17 cellular contexts compared by ENCODE assay signal in genomic region chr2:120490091-120490798, GRCh38.
DNase-seq lines count a peak whose midpoint lies in the region; ATAC-seq and TF ChIP-seq lines count a peak whose summit lies in the region.
"Had no signal": no experiment of that assay in that cellular context is flagged by ENCODE, and none has a peak within 500 bp of the region (broad histone marks: within the 10 kb centered on the region; RNA-seq: fewer than 3 reads in every experiment).

No MANE protein-coding gene starts in this region.

- H3K9me3 ChIP-seq in RWPE2 (ENCODE audit: severe bottlenecking) (no peaks in the 10 kb centered on the region), osteoblast (ENCODE audit: low read depth, low read length) (no peaks in the 10 kb centered on the region), neural progenitor cell (ENCODE audit: low read depth) (no peaks in the 10 kb centered on the region)
- H3K9me3 ChIP-seq in CD4-positive, alpha-beta T cell (ENCODE audit: control insufficient read depth, low read length): no peaks in the 10 kb centered on the region
- H3K9me3 ChIP-seq: BLaER1 had no signal

- H3K36me3 Mint-ChIP-seq in neural progenitor cell: peaks cover 3% of the 10 kb centered on the region
- no peaks in the 10 kb centered on the region for H3K36me3 Mint-ChIP-seq in CD4-positive, alpha-beta T cell (ENCODE audit: low read depth)
- H3K36me3 Mint-ChIP-seq: CD14-positive monocyte; CD8-positive, alpha-beta T cell had no signal

- no peak overlapping the region for H3K4me3 Mint-ChIP-seq in neural progenitor cell
- no peak overlapping the region for H3K4me3 Mint-ChIP-seq in CD4-positive, alpha-beta T cell
- H3K4me3 Mint-ChIP-seq: CD14-positive monocyte; CD8-positive, alpha-beta T cell; GM23338 had no signal

- ATAC-seq in Right ventricle myocardium inferior (no peak), left cardiac atrium (no peak), RWPE2 (ENCODE audit: low read depth) (peak; percentile 68), GM19397 (IDR thresholded peaks at IDR 0.05; ENCODE audit: unreplicated experiment) (no peak)
- no peak for ATAC-seq in CD4-positive, alpha-beta T cell (ENCODE audit: poor library complexity)
- ATAC-seq: CD8-positive, alpha-beta T cell had no signal

- peaks cover 3% of the 10 kb centered on the region for H3K9me3 Mint-ChIP-seq in neural progenitor cell
- no peaks in the 10 kb centered on the region for H3K9me3 Mint-ChIP-seq in CD4-positive, alpha-beta T cell
- H3K9me3 Mint-ChIP-seq: CD8-positive, alpha-beta T cell; GM23338 had no signal

- no peak overlapping the region for H3K27ac Mint-ChIP-seq in neural progenitor cell
- no peak overlapping the region for H3K27ac Mint-ChIP-seq in CD4-positive, alpha-beta T cell
- H3K27ac Mint-ChIP-seq: CD14-positive monocyte; CD8-positive, alpha-beta T cell; GM23338 had no signal

- H2AFZ ChIP-seq in osteoblast (ENCODE audit: low read length): no peak overlapping the region
- no peak overlapping the region for H2AFZ ChIP-seq in neural progenitor cell (replicated peaks)
- H2AFZ ChIP-seq: GM23338 had no signal

- POLR2A ChIA-PET in CD4-positive, alpha-beta T cell (lab: Charles Lee): no interaction called here

- intact Hi-C loops in Right ventricle myocardium inferior (cut with DNase I): no loop called here
- intact Hi-C loops in left cardiac atrium (cut with DNase I): no loop called here
- intact Hi-C loops in CD4-positive, alpha-beta T cell (cut with DNase I, micrococcal nuclease): no loop called here

- no peak overlapping the region for H3K27ac ChIP-seq in RWPE2 (ENCODE audit: poor library complexity, severe bottlenecking)
- H3K27ac ChIP-seq in osteoblast (ENCODE audit: low read depth, low read length): no peak overlapping the region
- no peak overlapping the region for H3K27ac ChIP-seq in neural progenitor cell
- no peak overlapping the region for H3K27ac ChIP-seq in CD4-positive, alpha-beta T cell (ENCODE audit: low read depth, low read length)
- H3K27ac ChIP-seq: BLaER1, HL-60 had no signal

- no peaks in the 10 kb centered on the region for H3F3A ChIP-seq in neural progenitor cell (ENCODE audit: low read depth)

- TF ChIP-seq CTCF in RWPE2 (IDR thresholded peaks at IDR 0.05; ENCODE audit: poor library complexity, severe bottlenecking) (no peak), epithelial cell of esophagus (IDR thresholded peaks at IDR 0.05; ENCODE audit: insufficient read depth, low read depth, low read length, missing control alignments) (no peak), osteoblast (IDR thresholded peaks at IDR 0.05; ENCODE audit: extremely low read depth, low read depth, low read length) (no peak), neural progenitor cell (IDR thresholded peaks at IDR 0.05) (no peak)
- TF ChIP-seq CTCF in CD4-positive, alpha-beta T cell (IDR thresholded peaks at IDR 0.05): no peak

- CTCF ChIA-PET in CD4-positive, alpha-beta T cell (lab: Charles Lee): no interaction called here

- H3K27me3 ChIP-seq in RWPE2 (ENCODE audit: insufficient read depth, poor library complexity, severe bottlenecking) (no peaks in the 10 kb centered on the region), osteoblast (ENCODE audit: insufficient read depth, low read length) (peaks cover 6% of the 10 kb centered on the region), neural progenitor cell (peaks cover 79% of the 10 kb centered on the region)
- no peaks in the 10 kb centered on the region for H3K27me3 ChIP-seq in CD4-positive, alpha-beta T cell (ENCODE audit: control insufficient read depth, insufficient read depth, low read length)
- H3K27me3 ChIP-seq: BLaER1 had no signal

- peaks cover 21% of the 10 kb centered on the region for H3K4me1 Mint-ChIP-seq in neural progenitor cell
- no peaks in the 10 kb centered on the region for H3K4me1 Mint-ChIP-seq in CD4-positive, alpha-beta T cell (ENCODE audit: low read depth)
- H3K4me1 Mint-ChIP-seq: CD14-positive monocyte had no signal

- H3K4me3 ChIP-seq in RWPE2 (ENCODE audit: severe bottlenecking) (no peak overlapping the region), epithelial cell of esophagus (ENCODE audit: low read length) (no peak overlapping the region), osteoblast (ENCODE audit: insufficient read depth, low read length) (no peak overlapping the region), neural progenitor cell (no peak overlapping the region)
- H3K4me3 ChIP-seq: BLaER1, GM23338 had no signal

- DNase-seq in Right ventricle myocardium inferior (ENCODE audit: missing footprints) (peak; percentile 4), left cardiac atrium (no peak), RWPE2 (ENCODE audit: low spot score) (no peak), epithelial cell of esophagus (ENCODE audit: low read depth) (peak; percentile 70), osteoblast (ENCODE audit: insufficient read length, low spot score, missing footprints) (peak; percentile 58), neural progenitor cell (ENCODE audit: low spot score) (no peak)
- no peak for DNase-seq in CD4-positive, alpha-beta T cell
- DNase-seq: 8988T; CD8-positive, alpha-beta T cell; COR-L47; HCEC 1CT; IMR-90 had no signal

- H3K79me2 ChIP-seq in osteoblast (ENCODE audit: insufficient read depth, low read length) (no peaks in the 10 kb centered on the region), neural progenitor cell (ENCODE audit: low read depth) (no peaks in the 10 kb centered on the region)

- no peak overlapping the region for H3K9ac ChIP-seq in neural progenitor cell
- H3K9ac ChIP-seq: BLaER1 had no signal

- H3K4me2 ChIP-seq in osteoblast (ENCODE audit: insufficient read depth, low read length) (no peak overlapping the region), neural progenitor cell (no peak overlapping the region)
- H3K4me2 ChIP-seq: BLaER1, GM23338 had no signal

- H4K20me1 ChIP-seq in osteoblast (ENCODE audit: insufficient read depth, low read length) (no peaks in the 10 kb centered on the region), neural progenitor cell (ENCODE audit: low read depth) (no peaks in the 10 kb centered on the region)
- H4K20me1 ChIP-seq: BLaER1 had no signal

- H3K4me1 ChIP-seq in RWPE2 (ENCODE audit: insufficient read depth, poor library complexity, severe bottlenecking) (peaks cover 8% of the 10 kb centered on the region), osteoblast (ENCODE audit: insufficient read depth, low read length) (no peaks in the 10 kb centered on the region), neural progenitor cell (peaks cover 9% of the 10 kb centered on the region)

- H3K27me3 Mint-ChIP-seq in neural progenitor cell (ENCODE audit: insufficient read depth, low read depth): peaks cover 6% of the 10 kb centered on the region
- peaks cover 6% of the 10 kb centered on the region for H3K27me3 Mint-ChIP-seq in CD4-positive, alpha-beta T cell

- H3K36me3 ChIP-seq in RWPE2 (ENCODE audit: low read depth) (no peaks in the 10 kb centered on the region), osteoblast (ENCODE audit: insufficient read depth, low read length) (no peaks in the 10 kb centered on the region), neural progenitor cell (no peaks in the 10 kb centered on the region)
- H3K36me3 ChIP-seq: BLaER1 had no signal

Comparison
In these comparisons a context has a peak if more than half of its experiments do, and no peak if none do; other contexts are left out.
1. DNase-seq: peak in Right ventricle myocardium inferior (single experiment), epithelial cell of esophagus (single experiment) and osteoblast (single experiment); none in left cardiac atrium (single experiment), RWPE2 (single experiment), neural progenitor cell (single experiment) and CD4-positive, alpha-beta T cell (0 of 10).